In genomic region chr14:95534299-95535225, GRCh38 we compare ENCODE assay signal across 8 cellular contexts. TPM values are rescaled to one million over a fixed set of nuclear protein-coding genes. Genes with fewer than 3 reads are reported as not detected.
DNase-seq lines count a peak whose midpoint lies in the region; ATAC-seq and TF ChIP-seq lines count a peak whose summit lies in the region.

Gene GLRX5, plus strand, starts transcription at chr14:95535050. Its CDS starts 40 bp downstream, at chr14:95535090.

- WGBS in SK-N-SH (ENCODE audit: low lambda C conversion rate): 1% methylated on average over 28 of the region's 97 CpGs
- WGBS in gastroesophageal sphincter (ENCODE audit: low coverage in 1 of 2), 2 donors: 0% methylated on average over 6 to 19 of the region's 97 CpGs

- H2AFZ ChIP-seq in SK-N-SH (ENCODE audit: low read depth): peak within 1 kb of the TSS; percentile 60

- peak within 1 kb of the TSS; percentile 95 for H3K4me2 ChIP-seq in SK-N-SH

- CTCF ChIA-PET in SK-N-SH (lab: Yijun Ruan, JAX): interaction anchor here (0.6 to 15.5 kb wide), 12 partner anchors 7 to 771 kb away, joined by 3 to 254 read pairs (median 4); no protein-coding TSS in a partner anchor

- POLR2A ChIA-PET in SK-N-SH (lab: Yijun Ruan, JAX): interaction anchor here (0.5 to 2.7 kb wide), 8 partner anchors 12 to 1277 kb away, joined by 3 to 10 read pairs (median 3); no protein-coding TSS in a partner anchor

- H3F3A ChIP-seq in SK-N-SH (replicated peaks; ENCODE audit: insufficient read depth): peaks cover 5% of the 10 kb centered on the region

- no peak for TF ChIP-seq EP300 in SK-N-SH (IDR thresholded peaks at IDR 0.05; ENCODE audit: borderline replicate concordance in 1 of 2, low read depth in 1 of 2, low read length in 1 of 2)
- TF ChIP-seq EP300 in gastroesophageal sphincter (IDR thresholded peaks at IDR 0.05): no peak

- H3K4me3 ChIP-seq in SK-N-SH (ENCODE audit: low read depth in 2 of 2, low read length in 1 of 2): peak within 1 kb of the TSS; percentile 91 to 95
- peak within 1 kb of the TSS; percentile 63 to 98 for H3K4me3 ChIP-seq in gastroesophageal sphincter
- H3K4me3 ChIP-seq in neutrophil (ENCODE audit: low read depth in 1 of 2, low read length in 1 of 2): peak within 1 kb of the TSS; percentile 71 to 98

- H3K9me2 ChIP-seq in SK-N-SH: no peaks in the 10 kb centered on the region

- no peak for TF ChIP-seq RAD21 in SK-N-SH (IDR thresholded peaks at IDR 0.05; ENCODE audit: low read length)

- H3K9me3 ChIP-seq in SK-N-SH (no peaks in the 10 kb centered on the region), gastroesophageal sphincter (no peaks in the 10 kb centered on the region), neutrophil (no peaks in the 10 kb centered on the region)

- H3K27ac ChIP-seq in SK-N-SH (ENCODE audit: low read depth in 2 of 2, low read length in 1 of 2) (peak within 1 kb of the TSS; percentile 87 to 94), gastroesophageal sphincter (peak within 1 kb of the TSS; percentile 80 to 84 (median 82)), neutrophil (peak within 1 kb of the TSS; percentile 86), substantia nigra (ENCODE audit: low read depth, low read length, poor library complexity, severe bottlenecking) (peak within 1 kb of the TSS; percentile 68)

- H3K27me3 ChIP-seq in SK-N-SH (ENCODE audit: insufficient read depth) (no peaks in the 10 kb centered on the region), gastroesophageal sphincter (no peaks in the 10 kb centered on the region), neutrophil (no peaks in the 10 kb centered on the region)

- H3K9ac ChIP-seq in SK-N-SH: peak within 1 kb of the TSS; percentile 87

- no peak for TF ChIP-seq CTCF in SK-N-SH (IDR thresholded peaks at IDR 0.05)
- TF ChIP-seq CTCF in gastroesophageal sphincter (IDR thresholded peaks at IDR 0.05): peak in 1 of 4 experiments; percentile 9
- TF ChIP-seq CTCF in neutrophil (IDR thresholded peaks at IDR 0.05): peak; percentile 30

- ATAC-seq in HG02571 (IDR thresholded peaks at IDR 0.05; ENCODE audit: unreplicated experiment) (peak; percentile 92), gastroesophageal sphincter (peak; percentile 99)

- H3K79me2 ChIP-seq in SK-N-SH (ENCODE audit: insufficient read depth): peaks cover 92% of the 10 kb centered on the region

- peak; percentile 50 to 60 for TF ChIP-seq POLR2A in gastroesophageal sphincter (IDR thresholded peaks at IDR 0.05)

- H3K36me3 ChIP-seq in SK-N-SH (replicated peaks in 1 of 2; ENCODE audit: control insufficient read depth in 1 of 2, insufficient read depth in 2 of 2, low read length in 1 of 2) (peaks cover 17 to 19% of the 10 kb centered on the region in 2 experiments), gastroesophageal sphincter (peaks cover 0 to 4% of the 10 kb centered on the region in 2 donors), neutrophil (no peaks in the 10 kb centered on the region)

- peaks cover 23 to 42% of the 10 kb centered on the region in 2 experiments for H3K4me1 ChIP-seq in SK-N-SH (ENCODE audit: control insufficient read depth in 1 of 2, insufficient read depth in 2 of 2, low read depth in 1 of 2, low read length in 1 of 2)
- H3K4me1 ChIP-seq in gastroesophageal sphincter: peaks cover 0 to 66% (median 33%) of the 10 kb centered on the region in 3 donors
- H3K4me1 ChIP-seq in neutrophil (ENCODE audit: control insufficient read depth in 1 of 2, insufficient read depth in 1 of 2, low read depth in 1 of 2, low read length in 1 of 2): peaks cover 26 to 29% of the 10 kb centered on the region in 2 experiments

- peaks cover 45% of the 10 kb centered on the region for H4K20me1 ChIP-seq in SK-N-SH (ENCODE audit: insufficient read depth)

- DNase-seq in GM04504 (ENCODE audit: low read depth): peak; percentile 100
- peak; percentile 95 for DNase-seq in NCI-H1048 (lab: John Stamatoyannopoulos, UW)
- DNase-seq in SK-N-SH: peak; percentile 99
- peak; percentile 98 for DNase-seq in activated naive CD4-positive, alpha-beta T cell treated with anti-CD3 and anti-CD28 coated beads, Interleukin-2, amount 50 U/mL, for 16 hours
- DNase-seq in substantia nigra (lab: John Stamatoyannopoulos, UW): peak; percentile 88 to 100 (median 99)

TF ChIP-seq in SK-N-SH, 30 proteins besides CTCF, POLR2A, EP300 and RAD21 (continues in another document):
- TF ChIP-seq USF2 (IDR thresholded peaks at IDR 0.05; ENCODE audit: borderline replicate concordance, low read depth, low read length) (no peak), SMC3 (IDR thresholded peaks at IDR 0.05; ENCODE audit: low read depth, low read length) (no peak), PBX3 (IDR thresholded peaks at IDR 0.05) (peak; percentile 100), MXI1 (IDR thresholded peaks at IDR 0.05; ENCODE audit: low read depth, low read length) (peak; percentile 98), GATA2 (CRISPR knock-in tag; IDR thresholded peaks at IDR 0.05) (no peak), POLR2AphosphoS5 (IDR thresholded peaks at IDR 0.05; ENCODE audit: low read depth, low read length) (peak; percentile 4; the same call in 1 of the 2 replicates), JUND (IDR thresholded peaks at IDR 0.05) (no peak), USF1 (IDR thresholded peaks at IDR 0.05; ENCODE audit: borderline replicate concordance, low read depth) (peak; percentile 72; the same call in 1 of the 2 replicates), FOXM1 (IDR thresholded peaks at IDR 0.05; ENCODE audit: low read depth) (no peak), EZH2phosphoT487 (IDR thresholded peaks at IDR 0.05; ENCODE audit: borderline replicate concordance, low read depth) (no peak), GABPA (IDR thresholded peaks at IDR 0.05; ENCODE audit: low read depth) (peak; percentile 98), NFIC (IDR thresholded peaks at IDR 0.05; ENCODE audit: borderline replicate concordance) (no peak), RCOR1 (IDR thresholded peaks at IDR 0.05; ENCODE audit: low read length) (no peak), MAX (IDR thresholded peaks at IDR 0.05; ENCODE audit: low read depth) (peak; percentile 87), RFX5 (IDR thresholded peaks at IDR 0.05; ENCODE audit: low read length) (0 out of 2 replicates have a peak, but pooled peaks have one; percentile 23), TCF12 (IDR thresholded peaks at IDR 0.05) (no peak), MEF2A (IDR thresholded peaks at IDR 0.05; ENCODE audit: borderline replicate concordance, low read depth) (no peak), REST (IDR thresholded peaks at IDR 0.05; ENCODE audit: low read depth, low read length) (0 out of 2 replicates have a peak, but pooled peaks have one; percentile 16)

RNA-seq across cellular contexts. Expression of gene GLRX5, which starts in this region (rescaled TPM):
- polyA plus RNA-seq in SK-N-SH (2012; rRNA removed): 29.1 and 31.4 TPM in 2 replicates
- polyA plus RNA-seq in SK-N-SH (2012; cell fraction: cytosol; rRNA removed): 45.1 and 60.1 TPM in 2 replicates
- polyA plus RNA-seq in SK-N-SH (2012; cell fraction: nucleus; rRNA removed): 6.3 and 10.9 TPM in 2 replicates
- 10 to 100 TPM; 30.5 to 50.5 (median 33.3) TPM for total RNA-seq in gastroesophageal sphincter

Comparison
In these comparisons a context has a peak if more than half of its experiments do, and no peak if none do; other contexts are left out.
1. Peak in every context shown above with its lines: DNase-seq, ATAC-seq, H3K4me3 ChIP-seq and H3K27ac ChIP-seq.